ENCODE assay signal across 13 cellular contexts in the genomic region with DNA sequence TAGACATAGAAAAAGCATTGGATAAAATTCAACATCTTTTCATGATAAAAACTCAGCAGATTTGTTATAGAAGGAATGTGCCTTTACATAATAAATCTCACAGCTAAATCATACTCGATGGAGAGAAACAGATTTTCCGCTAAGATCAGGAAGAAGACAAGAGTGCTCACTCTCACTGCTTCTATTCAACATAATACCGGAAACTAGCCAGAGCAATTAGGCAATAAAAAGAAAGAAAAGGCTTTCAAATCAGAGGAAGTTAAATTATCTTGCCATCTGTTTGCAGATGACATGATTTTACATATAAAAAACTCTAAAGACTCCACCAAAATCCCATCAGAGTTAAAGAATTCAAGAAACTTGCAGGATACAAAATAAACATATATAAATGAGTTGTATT. TPM values are rescaled to one million over a fixed set of nuclear protein-coding genes. Genes with fewer than 3 reads are reported as not detected.
"Had no signal": no experiment of that assay in that cellular context is flagged by ENCODE, and none has a peak within 500 bp of the region (broad histone marks: within the 10 kb centered on the region; RNA-seq: fewer than 3 reads in every experiment).

No MANE protein-coding gene starts in this region.

RNA-seq across cellular contexts. Expression of gene OR2T34, which starts 3.8 kb away (rescaled TPM):
- total RNA-seq: activated CD8-positive, alpha-beta T cell treated with anti-CD3 and anti-CD28 coated beads for 36 hours; activated naive CD8-positive, alpha-beta T cell treated with anti-CD3 and anti-CD28 coated beads for 36 hours; activated T-cell treated with anti-CD3 and anti-CD28 coated beads, Interleukin-2, amount 50 U/mL, for 4 hours; activated T-helper 17 cell treated with anti-CD3 and anti-CD28 coated beads, Interleukin-2, amount 50 U/mL, for 72 hours; adrenal gland; aorta; body of pancreas; chondrocyte; dermis blood vessel endothelial cell; esophagus muscularis mucosa; foreskin keratinocyte; gastrocnemius medialis; heart left ventricle had no signal
- polyA plus RNA-seq: adrenal gland, aorta, foreskin keratinocyte, heart left ventricle had no signal

RNA-seq across cellular contexts. Expression of gene OR2T29, which starts 8.2 kb away (rescaled TPM):
- total RNA-seq: activated CD8-positive, alpha-beta T cell treated with anti-CD3 and anti-CD28 coated beads for 36 hours; activated naive CD8-positive, alpha-beta T cell treated with anti-CD3 and anti-CD28 coated beads for 36 hours; activated T-cell treated with anti-CD3 and anti-CD28 coated beads, Interleukin-2, amount 50 U/mL, for 4 hours; activated T-helper 17 cell treated with anti-CD3 and anti-CD28 coated beads, Interleukin-2, amount 50 U/mL, for 72 hours; adrenal gland; aorta; body of pancreas; chondrocyte; dermis blood vessel endothelial cell; esophagus muscularis mucosa; foreskin keratinocyte; gastrocnemius medialis; heart left ventricle had no signal
- polyA plus RNA-seq: adrenal gland, aorta, foreskin keratinocyte, heart left ventricle had no signal

RNA-seq across cellular contexts. Expression of gene OR2T10, which starts 26.7 kb away (rescaled TPM):
- total RNA-seq: activated CD8-positive, alpha-beta T cell treated with anti-CD3 and anti-CD28 coated beads for 36 hours; activated naive CD8-positive, alpha-beta T cell treated with anti-CD3 and anti-CD28 coated beads for 36 hours; activated T-cell treated with anti-CD3 and anti-CD28 coated beads, Interleukin-2, amount 50 U/mL, for 4 hours; activated T-helper 17 cell treated with anti-CD3 and anti-CD28 coated beads, Interleukin-2, amount 50 U/mL, for 72 hours; adrenal gland; aorta; body of pancreas; chondrocyte; dermis blood vessel endothelial cell; esophagus muscularis mucosa; foreskin keratinocyte; gastrocnemius medialis; heart left ventricle had no signal
- polyA plus RNA-seq: adrenal gland, aorta, foreskin keratinocyte, heart left ventricle had no signal
